In genomic region chrX:140712413-140713173, GRCh38 we compare ENCODE assay signal across 1 cellular context.
TF ChIP-seq lines count a peak whose summit lies in the region.

No MANE protein-coding gene starts in this region.

TF ChIP-seq in PFSK-1, 5 proteins besides CTCF, POLR2A, EP300 and RAD21 (continued from another document):
- TF ChIP-seq, protein P1, sequence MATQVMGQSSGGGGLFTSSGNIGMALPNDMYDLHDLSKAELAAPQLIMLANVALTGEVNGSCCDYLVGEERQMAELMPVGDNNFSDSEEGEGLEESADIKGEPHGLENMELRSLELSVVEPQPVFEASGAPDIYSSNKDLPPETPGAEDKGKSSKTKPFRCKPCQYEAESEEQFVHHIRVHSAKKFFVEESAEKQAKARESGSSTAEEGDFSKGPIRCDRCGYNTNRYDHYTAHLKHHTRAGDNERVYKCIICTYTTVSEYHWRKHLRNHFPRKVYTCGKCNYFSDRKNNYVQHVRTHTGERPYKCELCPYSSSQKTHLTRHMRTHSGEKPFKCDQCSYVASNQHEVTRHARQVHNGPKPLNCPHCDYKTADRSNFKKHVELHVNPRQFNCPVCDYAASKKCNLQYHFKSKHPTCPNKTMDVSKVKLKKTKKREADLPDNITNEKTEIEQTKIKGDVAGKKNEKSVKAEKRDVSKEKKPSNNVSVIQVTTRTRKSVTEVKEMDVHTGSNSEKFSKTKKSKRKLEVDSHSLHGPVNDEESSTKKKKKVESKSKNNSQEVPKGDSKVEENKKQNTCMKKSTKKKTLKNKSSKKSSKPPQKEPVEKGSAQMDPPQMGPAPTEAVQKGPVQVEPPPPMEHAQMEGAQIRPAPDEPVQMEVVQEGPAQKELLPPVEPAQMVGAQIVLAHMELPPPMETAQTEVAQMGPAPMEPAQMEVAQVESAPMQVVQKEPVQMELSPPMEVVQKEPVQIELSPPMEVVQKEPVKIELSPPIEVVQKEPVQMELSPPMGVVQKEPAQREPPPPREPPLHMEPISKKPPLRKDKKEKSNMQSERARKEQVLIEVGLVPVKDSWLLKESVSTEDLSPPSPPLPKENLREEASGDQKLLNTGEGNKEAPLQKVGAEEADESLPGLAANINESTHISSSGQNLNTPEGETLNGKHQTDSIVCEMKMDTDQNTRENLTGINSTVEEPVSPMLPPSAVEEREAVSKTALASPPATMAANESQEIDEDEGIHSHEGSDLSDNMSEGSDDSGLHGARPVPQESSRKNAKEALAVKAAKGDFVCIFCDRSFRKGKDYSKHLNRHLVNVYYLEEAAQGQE (IDR thresholded peaks at IDR 0.05; ENCODE audit: insufficient read depth in 1 of 2, low read depth in 2 of 2, low read length in 2 of 2), result no peak
